8 cellular contexts compared by ENCODE assay signal in the genomic region with DNA sequence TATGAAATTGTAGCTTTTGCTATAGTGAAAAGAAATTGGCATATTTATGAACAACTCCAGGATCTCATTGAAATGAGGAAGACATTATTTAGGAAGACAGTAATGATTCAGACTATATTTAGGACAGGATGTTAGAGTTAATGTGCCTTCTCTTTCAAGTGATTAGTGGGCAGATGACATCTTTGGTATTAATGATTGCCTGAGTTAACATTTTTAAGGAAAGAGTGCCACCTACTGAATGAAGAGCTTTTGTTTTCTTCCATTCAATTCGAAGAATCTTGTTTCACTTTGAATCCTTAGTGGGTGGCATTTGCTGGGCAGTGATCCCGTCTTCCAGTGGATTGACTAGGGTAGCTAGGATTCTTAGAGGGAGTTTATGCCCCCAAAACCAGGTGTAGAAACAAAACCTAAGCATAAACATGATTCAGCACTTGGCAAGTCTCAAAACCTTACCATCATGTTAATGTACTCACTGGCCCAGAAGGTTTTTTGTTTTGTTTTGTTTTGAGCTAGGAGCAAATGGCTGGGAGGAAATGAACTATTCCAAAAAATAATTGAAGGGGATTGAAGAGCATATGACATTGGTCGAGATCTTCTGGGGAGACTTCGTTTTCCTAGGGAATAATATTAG. TPM values are rescaled to one million over a fixed set of nuclear protein-coding genes. Genes with fewer than 3 reads are reported as not detected.
DNase-seq lines count a peak whose midpoint lies in the region; ATAC-seq and TF ChIP-seq lines count a peak whose summit lies in the region.

No MANE protein-coding gene starts in this region.

- H3K9me3 Mint-ChIP-seq in activated naive CD4-positive, alpha-beta T cell treated with anti-CD3 and anti-CD28 coated beads, Interleukin-2, amount 50 U/mL, for 72 hours, result no peaks in the 10 kb centered on the region

- no peaks in the 10 kb centered on the region for H3K9me3 ChIP-seq in heart right ventricle
- no peaks in the 10 kb centered on the region for H3K9me3 ChIP-seq in sigmoid colon

- DNase-seq in DMS53 treated with DMSO at 0.1 percent for 48 hours (lab: John Stamatoyannopoulos, UW; ENCODE audit: unreplicated experiment) (peak; percentile 66), GM20000 (ENCODE audit: low spot score) (peak; percentile 25), NCI-H1694 treated with DMSO at 0.1 percent for 48 hours (lab: John Stamatoyannopoulos, UW) (peak; percentile 45), heart right ventricle (no peak), sigmoid colon (no peak), KG1 (lab: John Stamatoyannopoulos, UW) (no peak)
- DNase-seq in activated naive CD4-positive, alpha-beta T cell treated with anti-CD3 and anti-CD28 coated beads, Interleukin-2, amount 50 U/mL, for 72 hours (ENCODE audit: low spot score in 2 of 2), result no peak

- no peaks in the 10 kb centered on the region for H3K27me3 ChIP-seq in heart right ventricle
- H3K27me3 ChIP-seq in sigmoid colon, result no peaks in the 10 kb centered on the region

- peak overlapping the region; percentile 69 to 79 for H3K27ac Mint-ChIP-seq in activated naive CD4-positive, alpha-beta T cell treated with anti-CD3 and anti-CD28 coated beads, Interleukin-2, amount 50 U/mL, for 72 hours

- WGBS in heart right ventricle, 2 donors, result 15 to 26% methylated on average over 4 of the region's 4 CpGs
- WGBS in sigmoid colon, 2 donors, result 33 to 35% methylated on average over 4 of the region's 4 CpGs

- intact Hi-C loops in heart right ventricle (cut with DNase I) (loop anchor here in 8 of 10 donors (1.0 to 10.0 kb wide), 4 partner anchors 354 to 568 kb away; no protein-coding TSS in a partner anchor), sigmoid colon (cut with DNase I) (loop anchor here (1.0 to 2.0 kb wide), 2 partner anchors 568 to 902 kb away; no protein-coding TSS in a partner anchor)

- no peak for TF ChIP-seq EP300 in sigmoid colon (IDR thresholded peaks at IDR 0.05)

- peaks cover 0 to 96% (median 56%) of the 10 kb centered on the region in 9 donors for H3K4me1 ChIP-seq in heart right ventricle
- peaks cover 0 to 28% (median 9%) of the 10 kb centered on the region in 4 donors for H3K4me1 ChIP-seq in sigmoid colon

- H3K27ac ChIP-seq in heart right ventricle, result peak overlapping the region in 9 of 10 donors; percentile 6 to 66 (median 49)
- peak overlapping the region in 3 of 4 donors; percentile 46 to 61 (median 60) for H3K27ac ChIP-seq in sigmoid colon

- peak; percentile 46 to 71 for ATAC-seq in activated naive CD4-positive, alpha-beta T cell treated with anti-CD3 and anti-CD28 coated beads, Interleukin-2, amount 50 U/mL, for 72 hours
- ATAC-seq in heart right ventricle (peak in 7 of 8 donors; percentile 43 to 75 (median 62)), GM18873 (IDR thresholded peaks at IDR 0.05; ENCODE audit: low FRiP score, unreplicated experiment) (no peak)

- TF ChIP-seq CTCF in GM20000 (IDR thresholded peaks at IDR 0.05; ENCODE audit: extremely low read depth, missing control alignments) (peak; percentile 19), heart right ventricle (IDR thresholded peaks at IDR 0.05) (peak; percentile 26 to 82 (median 63)), sigmoid colon (IDR thresholded peaks at IDR 0.05) (peak; percentile 40 to 57 (median 46))

- H3K4me3 ChIP-seq in heart right ventricle (no peak overlapping the region), sigmoid colon (peak overlapping the region in 2 of 4 donors; percentile 14 to 20)

- TF ChIP-seq POLR2A in sigmoid colon (IDR thresholded peaks at IDR 0.05), result no peak

- H3K36me3 ChIP-seq in heart right ventricle, result no peaks in the 10 kb centered on the region
- no peaks in the 10 kb centered on the region for H3K36me3 ChIP-seq in sigmoid colon

- no peaks in the 10 kb centered on the region for H3K36me3 Mint-ChIP-seq in activated naive CD4-positive, alpha-beta T cell treated with anti-CD3 and anti-CD28 coated beads, Interleukin-2, amount 50 U/mL, for 72 hours

RNA-seq across cellular contexts. Expression of gene MAP3K1, which starts 23.2 kb away (rescaled TPM):
- total RNA-seq in activated naive CD4-positive, alpha-beta T cell treated with anti-CD3 and anti-CD28 coated beads, Interleukin-2, amount 50 U/mL, for 72 hours, result 10 to 100 TPM; 17.6 to 21.3 TPM
- total RNA-seq in heart right ventricle (10 to 100 TPM in 1 of 10 donors, 1 to 10 TPM in 9; 4.6 to 13.3 (median 6.5) TPM), sigmoid colon (10 to 100 TPM in 2 of 4 donors, 1 to 10 TPM in 2; 7.2 to 12.5 (median 10.3) TPM)
- polyA plus RNA-seq in heart right ventricle (1 to 10 TPM; 1.7 to 5.6 TPM), sigmoid colon (1 to 10 TPM; 3.0 to 8.4 (median 3.7) TPM)

Comparison
In these comparisons a context has a peak if more than half of its experiments do, and no peak if none do; other contexts are left out.
1. DNase-seq: peak in DMS53 treated with DMSO at 0.1 percent for 48 hours (single experiment), GM20000 (single experiment) and NCI-H1694 treated with DMSO at 0.1 percent for 48 hours (single experiment); none in activated naive CD4-positive, alpha-beta T cell treated with anti-CD3 and anti-CD28 coated beads, Interleukin-2, amount 50 U/mL, for 72 hours (0 of 2), heart right ventricle (0 of 2), sigmoid colon (single experiment) and KG1 (single experiment).
2. Peak in every context shown above with its lines, with median percentiles within 50 percentile points of each other: CTCF ChIP-seq.